19 cellular contexts compared by ENCODE assay signal in the genomic region with DNA sequence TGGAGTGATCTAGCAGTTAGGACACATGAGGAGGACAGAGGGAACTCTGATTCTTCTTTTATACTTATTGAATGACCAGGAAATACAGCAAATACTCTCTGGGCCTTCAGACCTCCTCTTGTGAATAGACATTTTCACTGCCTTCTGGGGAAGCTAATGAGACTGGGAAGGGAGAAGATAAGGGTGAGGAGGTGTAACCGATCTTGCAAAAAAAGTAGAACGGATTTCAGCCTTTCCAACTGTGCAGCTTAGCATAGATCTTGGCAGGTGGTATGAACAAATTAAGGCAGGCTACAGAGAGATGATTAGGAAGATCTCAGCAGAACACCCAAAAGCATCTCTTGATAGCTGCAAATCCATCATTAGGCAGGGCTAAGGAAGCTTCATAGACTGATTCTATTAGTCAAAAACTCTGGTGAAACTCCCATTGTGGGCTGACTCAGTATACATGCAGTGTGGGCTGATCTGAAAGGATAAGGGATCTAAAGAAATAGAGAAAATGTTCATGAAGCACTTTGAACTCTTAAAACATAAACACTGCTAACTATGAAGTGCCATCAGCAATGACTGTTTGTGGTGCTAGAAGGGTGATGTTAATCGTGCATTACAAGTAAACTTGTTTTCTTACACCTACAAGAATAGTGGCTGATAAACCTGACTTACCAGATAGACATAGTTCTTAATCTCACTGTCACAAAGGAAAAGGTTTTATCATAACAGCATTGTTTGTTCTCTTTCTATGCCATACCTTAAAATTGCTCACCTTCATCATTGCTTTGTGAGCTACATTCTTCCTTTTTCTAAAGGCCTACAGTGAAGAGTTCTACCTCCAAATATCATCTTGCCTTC.
DNase-seq lines count a peak whose midpoint lies in the region; ATAC-seq, FAIRE-seq and TF ChIP-seq lines count a peak whose summit lies in the region.
"Had no signal": no experiment of that assay in that cellular context is flagged by ENCODE, and none has a peak within 500 bp of the region (broad histone marks: within the 10 kb centered on the region; RNA-seq: fewer than 3 reads in every experiment).

No MANE protein-coding gene starts in this region.

- 0 out of 3 replicates have a peak overlapping the region, but pooled peaks have one; percentile 11 for H2BK15ac ChIP-seq in IMR-90 (ENCODE audit: low read depth, low read length)
- H2BK15ac ChIP-seq in mesendoderm (replicated peaks; ENCODE audit: low read depth), result no peak overlapping the region

- H3K79me2 ChIP-seq in mesendoderm (ENCODE audit: control insufficient read depth, insufficient read depth, low read length), result no peaks in the 10 kb centered on the region

- BruUV-seq in IMR-90 (replicated peaks; lab: Mats Ljungman, UMichigan), result no TSS peak

- FAIRE-seq in bronchial epithelial cell (lab: Jason Lieb, UNC), result no peak
- FAIRE-seq: GM19239 had no signal

- POLR2A ChIA-PET in IMR-90 (lab: Charles Lee; ENCODE audit: unreplicated experiment) (no interaction called here), HEK293T (lab: Yijun Ruan, JAX) (no interaction called here)

- in situ Hi-C loops in IMR-90 (cut with MboI; ENCODE audit: low sequenced_read_pairs), result no loop called here

- H4K20me1 ChIP-seq in IMR-90 (ENCODE audit: insufficient read depth, low read length), result no peaks in the 10 kb centered on the region

- H3K4me1 ChIP-seq in IMR-90 (ENCODE audit: control insufficient read depth, insufficient read depth, low read length) (peaks cover 15% of the 10 kb centered on the region), mesendoderm (ENCODE audit: control insufficient read depth, low read depth, low read length) (no peaks in the 10 kb centered on the region), thyroid gland (no peaks in the 10 kb centered on the region)

- no peaks in the 10 kb centered on the region for H3K36me3 ChIP-seq in IMR-90 (ENCODE audit: control insufficient read depth, insufficient read depth, low read length)
- no peaks in the 10 kb centered on the region for H3K36me3 ChIP-seq in bronchial epithelial cell (ENCODE audit: control insufficient read depth, insufficient read depth, low read length)
- no peaks in the 10 kb centered on the region for H3K36me3 ChIP-seq in mesendoderm (ENCODE audit: control insufficient read depth, insufficient read depth, low read length)
- no peaks in the 10 kb centered on the region for H3K36me3 ChIP-seq in thyroid gland

- no peak for ATAC-seq in IMR-90 (ENCODE audit: low read depth)
- no peak for ATAC-seq in HG03520 (IDR thresholded peaks at IDR 0.05; ENCODE audit: unreplicated experiment)

- H3K9ac ChIP-seq in IMR-90 (ENCODE audit: low read depth, low read length) (no peak overlapping the region), mesendoderm (ENCODE audit: low read length) (no peak overlapping the region)

- peak; percentile 16 for DNase-seq in ELR (ENCODE audit: low read depth)
- DNase-seq in IMR-90, result no peak
- peak; percentile 42 for DNase-seq in bronchial epithelial cell (ENCODE audit: low read depth)
- DNase-seq in mesendoderm, result peak; percentile 70
- DNase-seq in HEK293T (ENCODE audit: extremely low spot score), result no peak
- no peak for DNase-seq in NCI-H2227 (lab: John Stamatoyannopoulos, UW; ENCODE audit: unreplicated experiment)
- DNase-seq in thyroid gland, result no peak
- DNase-seq: CD4-positive, CD25-positive, alpha-beta regulatory T cell; COR-L47; GDM1; H7; NCI-H1105; NCI-H146; NCI-H2029; NCI-H524 treated with DMSO at 0.1 percent for 48 hours; RPMI8226; SHP77 had no signal

- peak overlapping the region; percentile 80 for H3K4ac ChIP-seq in IMR-90 (ENCODE audit: low read depth, low read length)
- H3K4ac ChIP-seq in mesendoderm (ENCODE audit: low read depth, low read length), result no peak overlapping the region

- TF ChIP-seq POLR2A in IMR-90 (IDR thresholded peaks at IDR 0.05; ENCODE audit: low read depth, low read length), result no peak
- no peak for TF ChIP-seq POLR2A in thyroid gland (IDR thresholded peaks at IDR 0.05)

- no peak overlapping the region for H3K4me2 ChIP-seq in IMR-90 (ENCODE audit: low read depth, low read length)
- no peak overlapping the region for H3K4me2 ChIP-seq in mesendoderm (ENCODE audit: low read length)

- H4K91ac ChIP-seq in IMR-90 (ENCODE audit: insufficient read depth, low read depth, low read length), result no peak overlapping the region

- no peak for TF ChIP-seq RAD21 in IMR-90 (IDR thresholded peaks at IDR 0.05; ENCODE audit: low read length)

- intact Hi-C loops in IMR-90 (cut with micrococcal nuclease), result no loop called here
- intact Hi-C loops in thyroid gland (cut with DNase I), result no loop called here

- H2AFZ ChIP-seq in IMR-90 (replicated peaks; ENCODE audit: low read length, poor library complexity), result no peak overlapping the region

- no peak overlapping the region for H2AK9ac ChIP-seq in IMR-90 (replicated peaks; ENCODE audit: low read depth, low read length, poor library complexity)

- H3K18ac ChIP-seq in IMR-90 (ENCODE audit: low read depth, low read length) (peak overlapping the region; percentile 75; the same call in 1 of the 2 replicates), mesendoderm (ENCODE audit: low read length) (no peak overlapping the region)

- peak overlapping the region; percentile 45; the same call in 1 of the 2 replicates for H3K14ac ChIP-seq in IMR-90 (replicated peaks; ENCODE audit: low read depth, low read length)

- H3K56ac ChIP-seq in IMR-90 (ENCODE audit: extremely low read depth, insufficient read depth, low read length), result no peak overlapping the region
- no peak overlapping the region for H3K56ac ChIP-seq in mesendoderm (ENCODE audit: low read length)

- H4K5ac ChIP-seq in IMR-90 (ENCODE audit: low read depth, low read length), result no peak overlapping the region
- H4K5ac ChIP-seq in mesendoderm (ENCODE audit: low read length), result no peak overlapping the region

- H2BK5ac ChIP-seq in IMR-90 (ENCODE audit: low read depth, low read length, poor library complexity, severe bottlenecking) (no peak overlapping the region), mesendoderm (ENCODE audit: low read length) (no peak overlapping the region)

- 100% methylated on average over 1 of the region's 3 CpGs; no CpG with 5 or more reads in 1 of the 2 experiments for WGBS in IMR-90 (ENCODE audit: extremely low coverage in 2 of 2, insufficient read length in 1 of 2), 2 experiments
- no CpG with 5 or more reads among the region's 3 CpGs for WGBS in mesendoderm (ENCODE audit: extremely low coverage, insufficient coverage, low lambda C conversion rate)
- WGBS in thyroid gland, 2 donors, result 55 to 67% methylated on average over 3 of the region's 3 CpGs

- H3K9me1 ChIP-seq in IMR-90 (ENCODE audit: insufficient read depth, low read length), result no peaks in the 10 kb centered on the region; the same call in 1 of the 2 replicates

- dilution Hi-C loops in IMR-90 (cut with HindIII; ENCODE audit: low sequenced_read_pairs, unreplicated experiment), result no loop called here

- H2AK5ac ChIP-seq in IMR-90 (ENCODE audit: low read depth, low read length) (no peak overlapping the region), mesendoderm (ENCODE audit: low read length) (no peak overlapping the region)

- TF ChIP-seq CTCF in IMR-90 (conservative IDR thresholded peaks at IDR 0.05; ENCODE audit: low read depth, low read length), result no peak
- TF ChIP-seq CTCF in bronchial epithelial cell (IDR thresholded peaks at IDR 0.05; ENCODE audit: insufficient read depth, low read length, severe bottlenecking), result no peak
- no peak for TF ChIP-seq CTCF in thyroid gland (IDR thresholded peaks at IDR 0.05)

- peak overlapping the region; percentile 32 for H2BK20ac ChIP-seq in IMR-90 (ENCODE audit: low read depth, low read length)

- H3K23ac ChIP-seq in IMR-90 (ENCODE audit: low read depth, low read length), result no peak overlapping the region
- H3K23ac ChIP-seq in mesendoderm (ENCODE audit: low read length), result no peak overlapping the region

- H3K27me3 ChIP-seq in IMR-90 (ENCODE audit: control insufficient read depth, insufficient read depth, low read length) (no peaks in the 10 kb centered on the region), bronchial epithelial cell (ENCODE audit: control insufficient read depth, insufficient read depth, low read length) (no peaks in the 10 kb centered on the region), mesendoderm (ENCODE audit: insufficient read depth, low read length, poor library complexity) (no peaks in the 10 kb centered on the region), thyroid gland (no peaks in the 10 kb centered on the region)

- H3K9me3 ChIP-seq in IMR-90 (ENCODE audit: control insufficient read depth, insufficient read depth, low read length) (peaks cover 2% of the 10 kb centered on the region; the same call in 1 of the 2 replicates), thyroid gland (no peaks in the 10 kb centered on the region)

- H3K79me1 ChIP-seq in IMR-90 (ENCODE audit: low read depth in 1 of 2, low read length in 2 of 2) (no peaks in the 10 kb centered on the region), mesendoderm (ENCODE audit: low read length) (no peaks in the 10 kb centered on the region)

- CTCF ChIA-PET in IMR-90 (lab: Yijun Ruan, JAX), result no interaction called here
- CTCF ChIA-PET in HEK293T (lab: Yijun Ruan, JAX), result interaction anchor here (0.7 to 0.9 kb wide), 2 partner anchors 9 to 615 kb away, joined by 3 read pairs; no protein-coding TSS in a partner anchor

- H3K4me3 ChIP-seq in IMR-90 (ENCODE audit: insufficient read depth, low read depth, low read length) (no peak overlapping the region), bronchial epithelial cell (ENCODE audit: low read depth, low read length) (no peak overlapping the region), mesendoderm (ENCODE audit: low read length) (no peak overlapping the region), thyroid gland (replicated peaks in 1 of 3) (no peak overlapping the region)

- peak overlapping the region; percentile 28 for H2BK120ac ChIP-seq in IMR-90 (ENCODE audit: low read depth, low read length)
- no peak overlapping the region for H2BK120ac ChIP-seq in mesendoderm (ENCODE audit: low read depth, low read length)

- H4K8ac ChIP-seq in IMR-90 (ENCODE audit: low read depth in 2 of 2, low read length in 2 of 2), result no peak overlapping the region
- H4K8ac ChIP-seq in mesendoderm (ENCODE audit: low read depth, low read length), result no peak overlapping the region

- H3K27ac ChIP-seq in IMR-90 (ENCODE audit: insufficient read depth, low read length) (no peak overlapping the region), mesendoderm (ENCODE audit: low read depth, low read length) (no peak overlapping the region), thyroid gland (no peak overlapping the region)

TF ChIP-seq in IMR-90, 13 proteins besides CTCF, POLR2A, EP300 and RAD21:
- TF ChIP-seq SMC3 (IDR thresholded peaks at IDR 0.05; ENCODE audit: low read depth, low read length), result no peak

TF ChIP-seq in HEK293T, 16 proteins besides CTCF, POLR2A, EP300 and RAD21 (continues in another document):
- TF ChIP-seq TARDBP (IDR thresholded peaks at IDR 0.05) (no peak), ARNT (IDR thresholded peaks at IDR 0.05) (no peak), SUZ12 (IDR thresholded peaks at IDR 0.05) (no peak), ZNF384 (IDR thresholded peaks at IDR 0.05) (no peak), FOXA1 (IDR thresholded peaks at IDR 0.05) (no peak), SP1 (IDR thresholded peaks at IDR 0.05) (no peak), BHLHE40 (IDR thresholded peaks at IDR 0.05; ENCODE audit: borderline replicate concordance) (no peak), L3MBTL2 (conservative IDR thresholded peaks at IDR 0.05) (no peak), FOXM1 (IDR thresholded peaks at IDR 0.05; ENCODE audit: borderline replicate concordance) (no peak), FOXK2 (IDR thresholded peaks at IDR 0.05) (no peak)

Comparison
In these comparisons a context has a peak if more than half of its experiments do, and no peak if none do; other contexts are left out.
1. DNase-seq: peak in ELR (single experiment), bronchial epithelial cell (single experiment) and mesendoderm (single experiment); none in IMR-90 (single experiment), HEK293T (single experiment), NCI-H2227 (single experiment) and thyroid gland (0 of 2).